Comparison of ENCODE assay signal across 9 cellular contexts in genomic region chr1:204258213-204259115, GRCh38. TPM values are rescaled to one million over a fixed set of nuclear protein-coding genes. Genes with fewer than 3 reads are reported as not detected.
DNase-seq lines count a peak whose midpoint lies in the region; ATAC-seq, FAIRE-seq and TF ChIP-seq lines count a peak whose summit lies in the region.
"Had no signal": no experiment of that assay in that cellular context is flagged by ENCODE, and none has a peak within 500 bp of the region (broad histone marks: within the 10 kb centered on the region; RNA-seq: fewer than 3 reads in every experiment).

No MANE protein-coding gene starts in this region.

- no peak for FAIRE-seq in keratinocyte (lab: Jason Lieb, UNC)

- no peak overlapping the region for H3K9ac ChIP-seq in keratinocyte (ENCODE audit: control insufficient read depth, extremely low read depth, insufficient read depth, low read length)

- H3K4me1 ChIP-seq in keratinocyte (ENCODE audit: control insufficient read depth, extremely low read depth, insufficient read depth, low read length), result no peaks in the 10 kb centered on the region
- no peaks in the 10 kb centered on the region for H3K4me1 ChIP-seq in CD4-positive, alpha-beta memory T cell (ENCODE audit: insufficient read depth, low read length)

- no peaks in the 10 kb centered on the region for H4K20me1 ChIP-seq in keratinocyte (ENCODE audit: control insufficient read depth, extremely low read depth, insufficient read depth, low read length)

- H3K27ac Mint-ChIP-seq in stimulated activated naive B cell treated with anti-CD40 and anti-IgM and Interleukin-4, amounts not matched to agents 10 μg/mL and 1 μg/mL and 100 μg/mL, for 72 hours, result no peak overlapping the region
- no peak overlapping the region for H3K27ac Mint-ChIP-seq in CD4-positive, alpha-beta memory T cell
- H3K27ac Mint-ChIP-seq: T-cell had no signal

- peaks cover 0 to 4% of the 10 kb centered on the region in 2 experiments for H3K36me3 ChIP-seq in keratinocyte (ENCODE audit: control insufficient read depth in 2 of 2, extremely low read depth in 1 of 2, insufficient read depth in 2 of 2, low read length in 2 of 2)
- no peaks in the 10 kb centered on the region for H3K36me3 ChIP-seq in CD4-positive, alpha-beta memory T cell (ENCODE audit: insufficient read depth, low read length)

- no peak overlapping the region for H2AFZ ChIP-seq in keratinocyte (ENCODE audit: control insufficient read depth, low read length)

- peak; percentile 76 to 88 (median 83) for TF ChIP-seq CTCF in keratinocyte (optimal IDR thresholded peaks at IDR 0.05 in 1 of 3, IDR thresholded peaks at IDR 0.05 in 1 of 3, conservative IDR thresholded peaks at IDR 0.05 in 1 of 3; ENCODE audit: extremely low read depth in 1 of 3, insufficient read depth in 2 of 3, low read length in 3 of 3)

- dilution Hi-C loops in keratinocyte (cut with MboI; ENCODE audit: extremely low pct_ligation_motif_present, low sequenced_read_pairs), result no loop called here

- H3K27ac ChIP-seq in keratinocyte (ENCODE audit: control insufficient read depth, insufficient read depth, low read length), result no peak overlapping the region
- H3K27ac ChIP-seq in CD4-positive, alpha-beta memory T cell (ENCODE audit: low read depth, low read length), result no peak overlapping the region

- H3K4me3 ChIP-seq in keratinocyte (ENCODE audit: control insufficient read depth in 2 of 3, extremely low read depth in 1 of 3, insufficient read depth in 2 of 3, low read depth in 1 of 3, low read length in 3 of 3), result no peak overlapping the region
- H3K4me3 ChIP-seq in CD4-positive, alpha-beta memory T cell (ENCODE audit: low read length in 2 of 2), result no peak overlapping the region

- ATAC-seq in stimulated activated naive B cell treated with anti-CD40 and anti-IgM and Interleukin-4, amounts not matched to agents 10 μg/mL and 1 μg/mL and 100 μg/mL, for 72 hours (replicated peaks), result peak; percentile 62 to 71
- no peak for ATAC-seq in HG03045 (IDR thresholded peaks at IDR 0.05; ENCODE audit: unreplicated experiment)
- ATAC-seq: T-cell had no signal

- H3K4me1 Mint-ChIP-seq in stimulated activated naive B cell treated with anti-CD40 and anti-IgM and Interleukin-4, amounts not matched to agents 10 μg/mL and 1 μg/mL and 100 μg/mL, for 72 hours, result peaks cover 0 to 5% of the 10 kb centered on the region in 2 donors
- H3K4me1 Mint-ChIP-seq in CD4-positive, alpha-beta memory T cell, result no peaks in the 10 kb centered on the region
- H3K4me1 Mint-ChIP-seq: T-cell had no signal

- DNase-seq in DMS 273 treated with DMSO at 0.1 percent for 48 hours (lab: John Stamatoyannopoulos, UW), result peak; percentile 30
- peak; percentile 20 for DNase-seq in HS-27A (ENCODE audit: low read depth)
- DNase-seq in RPMI7951 (ENCODE audit: low read depth), result peak; percentile 61
- DNase-seq in T47D (ENCODE audit: low read depth in 1 of 2, low spot score in 1 of 2), result peak; percentile 67 to 74
- no peak for DNase-seq in keratinocyte (ENCODE audit: low read depth, low spot score)
- DNase-seq in stimulated activated naive B cell treated with anti-CD40 and anti-IgM and Interleukin-4, amounts not matched to agents 10 μg/mL and 1 μg/mL and 100 μg/mL, for 72 hours, result peak; percentile 10
- no peak for DNase-seq in CD4-positive, alpha-beta memory T cell

- no peaks in the 10 kb centered on the region for H3K36me3 Mint-ChIP-seq in stimulated activated naive B cell treated with anti-CD40 and anti-IgM and Interleukin-4, amounts not matched to agents 10 μg/mL and 1 μg/mL and 100 μg/mL, for 72 hours
- H3K36me3 Mint-ChIP-seq in CD4-positive, alpha-beta memory T cell, result no peaks in the 10 kb centered on the region
- H3K36me3 Mint-ChIP-seq: T-cell had no signal

- intact Hi-C loops in CD4-positive, alpha-beta memory T cell (cut with micrococcal nuclease), result loop anchor here (1.0 kb wide), 1 partner anchor 105 kb away; no protein-coding TSS in a partner anchor

- no peaks in the 10 kb centered on the region for H3K9me1 ChIP-seq in keratinocyte (ENCODE audit: control insufficient read depth, extremely low read depth, insufficient read depth, low read length)

- H3K4me2 ChIP-seq in keratinocyte (ENCODE audit: control insufficient read depth, extremely low read depth, insufficient read depth, low read depth, low read length), result no peak overlapping the region

- H3K4me3 Mint-ChIP-seq in stimulated activated naive B cell treated with anti-CD40 and anti-IgM and Interleukin-4, amounts not matched to agents 10 μg/mL and 1 μg/mL and 100 μg/mL, for 72 hours, result no peak overlapping the region
- no peak overlapping the region for H3K4me3 Mint-ChIP-seq in CD4-positive, alpha-beta memory T cell
- H3K4me3 Mint-ChIP-seq: T-cell had no signal

- peaks cover 0 to 8% of the 10 kb centered on the region in 2 donors for H3K27me3 Mint-ChIP-seq in stimulated activated naive B cell treated with anti-CD40 and anti-IgM and Interleukin-4, amounts not matched to agents 10 μg/mL and 1 μg/mL and 100 μg/mL, for 72 hours
- peaks cover 0 to 2% of the 10 kb centered on the region in 2 donors for H3K27me3 Mint-ChIP-seq in CD4-positive, alpha-beta memory T cell
- H3K27me3 Mint-ChIP-seq: T-cell had no signal

- no peaks in the 10 kb centered on the region for H3K27me3 ChIP-seq in keratinocyte (ENCODE audit: control insufficient read depth, extremely low read depth, insufficient read depth, low read length)
- H3K27me3 ChIP-seq in CD4-positive, alpha-beta memory T cell (ENCODE audit: insufficient read depth, low read length), result no peaks in the 10 kb centered on the region

- no peaks in the 10 kb centered on the region for H3K9me3 ChIP-seq in keratinocyte (ENCODE audit: control insufficient read depth, low read depth, low read length)
- no peaks in the 10 kb centered on the region for H3K9me3 ChIP-seq in CD4-positive, alpha-beta memory T cell (ENCODE audit: control insufficient read depth in 1 of 2, low read length in 2 of 2)

- POLR2A ChIA-PET in CD4-positive, alpha-beta memory T cell (lab: Charles Lee; ENCODE audit: partially characterized antibody), result no interaction called here

- H3K79me2 ChIP-seq in keratinocyte (ENCODE audit: control insufficient read depth, insufficient read depth, low read length), result no peaks in the 10 kb centered on the region

- CTCF ChIA-PET in CD4-positive, alpha-beta memory T cell (lab: Charles Lee; ENCODE audit: partially characterized antibody), result interaction anchor here (1.0 to 2.5 kb wide), 3 partner anchors 25 to 105 kb away, joined by 3 to 14 read pairs (median 8); no protein-coding TSS in a partner anchor

- in situ Hi-C loops in T47D (cut with HindIII; ENCODE audit: low pct_unique_long_range_greater_than_20kb, low sequenced_read_pairs), result no loop called here

- no peaks in the 10 kb centered on the region for H3K9me3 Mint-ChIP-seq in stimulated activated naive B cell treated with anti-CD40 and anti-IgM and Interleukin-4, amounts not matched to agents 10 μg/mL and 1 μg/mL and 100 μg/mL, for 72 hours
- H3K9me3 Mint-ChIP-seq in CD4-positive, alpha-beta memory T cell, result no peaks in the 10 kb centered on the region
- H3K9me3 Mint-ChIP-seq: T-cell had no signal

RNA-seq across cellular contexts. Expression of gene GOLT1A, which starts 44.7 kb away (rescaled TPM):
- total RNA-seq in RPMI7951 (2014; rRNA removed; shearing (Covaris generic)), result not detected in 2 replicates
- 0.22 to 0.56 TPM (median 0.46 TPM) in 3 replicates for polyA plus RNA-seq in keratinocyte
- 0.41 TPM for polyA plus RNA-seq in keratinocyte (2011; ENCODE audit: low read depth)
- polyA plus RNA-seq in keratinocyte (2011; cell fraction: cytosol; rRNA removed), result 0.39 and 1.0 TPM in 2 replicates
- 0.17 TPM in 1 of 2 replicates, not detected in the other for polyA plus RNA-seq in keratinocyte (2011; cell fraction: nucleus; rRNA removed)
- polyA plus RNA-seq in keratinocyte (2012; ENCODE audit: low replicate concordance), result 0.80 and 1.1 TPM in 2 replicates
- not detected in 3 replicates for polyA minus RNA-seq in keratinocyte
- polyA minus RNA-seq in keratinocyte (2011; cell fraction: cytosol; rRNA and poly(A)+ RNA removed), result not detected
- not detected in 2 replicates for polyA minus RNA-seq in keratinocyte (2011; cell fraction: nucleus; rRNA and poly(A)+ RNA removed)
- under 1 TPM in 1 of 2 experiments, not detected in 1; 0.39 TPM for total RNA-seq in CD4-positive, alpha-beta memory T cell
- under 1 TPM; 0.41 to 0.54 TPM for polyA plus RNA-seq in CD4-positive, alpha-beta memory T cell

Comparison
In these comparisons a context has a peak if more than half of its experiments do, and no peak if none do; other contexts are left out.
1. DNase-seq: peak in DMS 273 treated with DMSO at 0.1 percent for 48 hours (single experiment), HS-27A (single experiment), RPMI7951 (single experiment), T47D (2 of 2) and stimulated activated naive B cell treated with anti-CD40 and anti-IgM and Interleukin-4, amounts not matched to agents 10 μg/mL and 1 μg/mL and 100 μg/mL, for 72 hours (single experiment); none in keratinocyte (single experiment) and CD4-positive, alpha-beta memory T cell (0 of 5).